ENCODE assay signal across 33 cellular contexts in the genomic region with DNA sequence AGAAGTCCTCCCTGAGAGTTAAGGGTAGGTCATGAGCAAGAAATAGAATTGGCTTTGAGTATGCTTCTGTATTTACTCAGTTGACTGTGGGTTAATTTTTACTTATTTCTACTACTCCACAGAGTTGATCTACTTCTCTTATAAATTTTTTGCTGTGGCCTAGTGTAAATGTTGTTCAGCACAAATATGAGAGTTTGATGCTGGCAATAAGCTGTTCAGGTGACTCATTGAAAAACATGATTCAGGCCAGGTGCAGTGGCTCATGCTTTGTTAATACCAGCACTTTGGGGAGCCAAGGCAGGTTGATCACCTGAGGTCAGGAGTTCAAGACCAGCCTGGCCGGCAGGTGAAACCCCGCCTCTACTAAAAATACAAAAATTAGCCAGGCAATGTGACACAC.
"Had no signal": no experiment of that assay in that cellular context is flagged by ENCODE, and none has a peak within 500 bp of the region (broad histone marks: within the 10 kb centered on the region; RNA-seq: fewer than 3 reads in every experiment).

No MANE protein-coding gene starts in this region.

- DNase-seq: activated CD4-positive, alpha-beta T cell treated with anti-CD3 and anti-CD28 coated beads for 48 hours; activated CD4-positive, alpha-beta T cell treated with anti-CD3 and anti-CD28 coated beads, Interleukin-2, amount 50 U/mL, for 48 hours; activated CD8-positive, alpha-beta memory T cell treated with anti-CD3 and anti-CD28 coated beads, Interleukin-2, amount 50 U/mL, for 48 hours; activated naive CD4-positive, alpha-beta T cell; activated T-cell treated with anti-CD3 and anti-CD28 coated beads, Interleukin-2, amount 50 U/mL, for 4 hours; anterior cingulate cortex; cerebellar nuclear complex; effector memory CD4-positive, alpha-beta T cell; foreskin fibroblast; heart left ventricle; hypothalamus; immature natural killer cell; left ventricle myocardium inferior; midbrain; naive thymus-derived CD4-positive, alpha-beta T cell; nucleus accumbens; right cardiac atrium; spleen; stimulated activated naive CD4-positive, alpha-beta T cell; SW 1271; T-helper 17 cell; T1000; tibial artery; WERI-Rb-1 had no signal

- H3K9me3 ChIP-seq: heart left ventricle, left ventricle myocardium inferior, spleen, suprapubic skin, tibial artery had no signal

- H3K4me3 ChIP-seq: cardiac muscle cell, coronary artery, dorsolateral prefrontal cortex, heart left ventricle, left ventricle myocardium inferior, spleen, suprapubic skin, tibial artery had no signal

- H3K27me3 Mint-ChIP-seq: activated naive CD8-positive, alpha-beta T cell; naive thymus-derived CD4-positive, alpha-beta T cell; T-helper 17 cell had no signal

- FAIRE-seq: urothelium cell line had no signal

- H3K4me3 Mint-ChIP-seq: activated naive CD8-positive, alpha-beta T cell; activated T-cell treated with anti-CD3 and anti-CD28 coated beads, Interleukin-2, amount 50 U/mL, for 4 hours; immature natural killer cell; naive thymus-derived CD4-positive, alpha-beta T cell; neural crest cell; T-helper 17 cell had no signal

- H3K27me3 ChIP-seq: cardiac muscle cell, dorsolateral prefrontal cortex, heart left ventricle, spleen, suprapubic skin, tibial artery had no signal

- ATAC-seq: activated CD4-positive, CD25-positive, alpha-beta regulatory T cell treated with anti-CD3 and anti-CD28 coated beads, Interleukin-2, amount 50 U/mL, for 24 hours; activated T-cell treated with anti-CD3 and anti-CD28 coated beads, Interleukin-2, amount 50 U/mL, for 4 hours; heart left ventricle; naive thymus-derived CD4-positive, alpha-beta T cell; right cardiac atrium; T-helper 17 cell had no signal

- H3K9ac ChIP-seq: parathyroid adenoma had no signal

- H2AFZ ChIP-seq: parathyroid adenoma had no signal

- H3K79me2 ChIP-seq: parathyroid adenoma had no signal

- H3K27ac ChIP-seq: cardiac muscle cell, coronary artery, dorsolateral prefrontal cortex, heart left ventricle, left ventricle myocardium inferior, parathyroid adenoma, spleen, suprapubic skin, tibial artery, WERI-Rb-1 had no signal

- H3K27ac Mint-ChIP-seq: activated naive CD8-positive, alpha-beta T cell; immature natural killer cell; T-helper 17 cell had no signal

- H3K9me3 Mint-ChIP-seq: activated T-cell treated with anti-CD3 and anti-CD28 coated beads, Interleukin-2, amount 50 U/mL, for 4 hours; immature natural killer cell; neural crest cell had no signal

- H3K36me3 Mint-ChIP-seq: activated naive CD8-positive, alpha-beta T cell had no signal
